8 cellular contexts compared by ENCODE assay signal in genomic region chr12:108732489-108732888, GRCh38.
A peak's percentile ranks its signal among the peaks of the same experiment; 100 is the strongest.
DNase-seq lines count a peak whose midpoint lies in the region; ATAC-seq and TF ChIP-seq lines count a peak whose summit lies in the region.

No MANE protein-coding gene starts in this region.

- H3K4me1 ChIP-seq in rectal smooth muscle tissue (ENCODE audit: control insufficient read depth, insufficient read depth, low read length), result peaks cover 18% of the 10 kb centered on the region

- TF ChIP-seq CTCF in GM06990 (IDR thresholded peaks at IDR 0.05; ENCODE audit: insufficient read depth, low read length, poor library complexity, severe bottlenecking) (no peak), fibroblast of mammary gland (conservative IDR thresholded peaks at IDR 0.05; ENCODE audit: control insufficient read depth, insufficient read depth, low read depth, low read length) (no peak)

- DNase-seq in GM06990 (ENCODE audit: extremely low read depth, insufficient read length) (no peak), SK-N-MC (ENCODE audit: low read depth, low spot score) (no peak), fibroblast of mammary gland (ENCODE audit: low read depth) (no peak), NCI-H446 treated with DMSO at 0.1 percent for 48 hours (lab: John Stamatoyannopoulos, UW) (no peak), NCI-H2081 (lab: John Stamatoyannopoulos, UW) (no peak)

- H3K27me3 ChIP-seq in GM06990 (replicated peaks; ENCODE audit: control insufficient read depth, insufficient read depth, low read length) (no peaks in the 10 kb centered on the region), rectal smooth muscle tissue (ENCODE audit: control insufficient read depth, insufficient read depth, low read length) (no peaks in the 10 kb centered on the region)

- H3K27ac ChIP-seq in SK-N-MC (peak overlapping the region; percentile 88), rectal smooth muscle tissue (ENCODE audit: low read depth, low read length) (peak overlapping the region; percentile 98)

- no peak for ATAC-seq in GM19395 (IDR thresholded peaks at IDR 0.05; ENCODE audit: unreplicated experiment)
- no peak for ATAC-seq in HG03432 (IDR thresholded peaks at IDR 0.05; ENCODE audit: unreplicated experiment)

- no peaks in the 10 kb centered on the region for H3K9me3 ChIP-seq in SK-N-MC (ENCODE audit: low read depth, low read length)

- peak overlapping the region; percentile 43 for H3K9ac ChIP-seq in SK-N-MC (ENCODE audit: insufficient read length)
- peak overlapping the region; percentile 47 for H3K9ac ChIP-seq in rectal smooth muscle tissue (ENCODE audit: low read length)

- H3K4me3 ChIP-seq in GM06990 (replicated peaks; ENCODE audit: low read depth, low read length) (peak overlapping the region; percentile 92), SK-N-MC (peak overlapping the region; percentile 97), fibroblast of mammary gland (ENCODE audit: control insufficient read depth, low read depth, low read length) (peak overlapping the region; percentile 89), rectal smooth muscle tissue (ENCODE audit: low read length) (peak overlapping the region; percentile 71)

- H3K36me3 ChIP-seq in GM06990 (ENCODE audit: control insufficient read depth, insufficient read depth, low read length) (no peaks in the 10 kb centered on the region), SK-N-MC (ENCODE audit: insufficient read depth, low read length) (peaks cover 8% of the 10 kb centered on the region), rectal smooth muscle tissue (ENCODE audit: control insufficient read depth, insufficient read depth, low read length) (no peaks in the 10 kb centered on the region)
